Comparison of ENCODE assay signal across 1 cellular context in genomic region chr9:113520109-113520642, GRCh38.
TF ChIP-seq lines count a peak whose summit lies in the region.

No MANE protein-coding gene starts in this region.

TF ChIP-seq in WTC11, 78 proteins besides CTCF, POLR2A, EP300 and RAD21 (continued from another document):
- TF ChIP-seq KAT7 (CRISPR knock-in tag; IDR thresholded peaks at IDR 0.05; ENCODE audit: borderline replicate concordance) = no peak
TF ChIP-seq in WTC11: peak in this region for 0.
